ENCODE assay signal across 13 cellular contexts in genomic region chr20:45039470-45039811, GRCh38.
DNase-seq lines count a peak whose midpoint lies in the region; TF ChIP-seq lines count a peak whose summit lies in the region.
"Had no signal": no experiment of that assay in that cellular context is flagged by ENCODE, and none has a peak within 500 bp of the region (broad histone marks: within the 10 kb centered on the region; RNA-seq: fewer than 3 reads in every experiment).

No MANE protein-coding gene starts in this region.

- DNase-seq in activated naive CD4-positive, alpha-beta T cell treated with anti-CD3 and anti-CD28 coated beads for 36 hours, result no peak
- no peak for DNase-seq in activated naive CD4-positive, alpha-beta T cell treated with Interleukin-2 at 50 U/mL for 16 hours
- DNase-seq in SIG-M5 (lab: John Stamatoyannopoulos, UW) (peak; percentile 88), fibroblast of gingiva (ENCODE audit: low read depth) (peak; percentile 40), substantia nigra (lab: John Stamatoyannopoulos, UW) (no peak), hepatocyte (ENCODE audit: low spot score) (no peak), NCI-H1417 (lab: John Stamatoyannopoulos, UW) (no peak), germinal center (ENCODE audit: low spot score) (no peak)
- DNase-seq: ACHN; activated naive CD4-positive, alpha-beta T cell treated with anti-CD3 and anti-CD28 coated beads, Interleukin-2, amount 10 ng/mL, durations not matched to agents 7 days and 5 days; DMS79; PC-3 had no signal

- H3K36me3 ChIP-seq in hepatocyte (replicated peaks; ENCODE audit: insufficient read depth, low read depth), result no peaks in the 10 kb centered on the region
- H3K36me3 ChIP-seq: vagina had no signal

- no peak overlapping the region for H2AFZ ChIP-seq in hepatocyte

- H3K27ac ChIP-seq in substantia nigra (ENCODE audit: low read depth, low read length, poor library complexity, severe bottlenecking) (peak overlapping the region; percentile 33), hepatocyte (no peak overlapping the region)
- H3K27ac ChIP-seq: vagina had no signal

- peaks cover 43% of the 10 kb centered on the region for H3K36me3 Mint-ChIP-seq in activated naive CD4-positive, alpha-beta T cell treated with anti-CD3 and anti-CD28 coated beads for 36 hours (ENCODE audit: low read depth)

- WGBS in hepatocyte (ENCODE audit: low lambda C conversion rate, missing lambda C conversion rate), result 100% methylated on average over 1 of the region's 1 CpG

- no peaks in the 10 kb centered on the region for H3K9me3 ChIP-seq in hepatocyte (ENCODE audit: low read depth)
- H3K9me3 ChIP-seq: vagina had no signal

- no peak for TF ChIP-seq CTCF in hepatocyte (IDR thresholded peaks at IDR 0.05; ENCODE audit: poor library complexity)

- H3K4me2 ChIP-seq in hepatocyte, result no peak overlapping the region

- CTCF ChIA-PET in activated naive CD4-positive, alpha-beta T cell treated with anti-CD3 and anti-CD28 coated beads for 36 hours (lab: Charles Lee), result interaction anchor here (1.4 to 2.2 kb wide), 2 partner anchors 10 to 28 kb away, joined by 6 to 10 read pairs; no protein-coding TSS in a partner anchor

- intact Hi-C loops in activated naive CD4-positive, alpha-beta T cell treated with anti-CD3 and anti-CD28 coated beads for 36 hours (cut with micrococcal nuclease), result no loop called here

- peak overlapping the region; percentile 73 for H3K27ac Mint-ChIP-seq in activated naive CD4-positive, alpha-beta T cell treated with anti-CD3 and anti-CD28 coated beads for 36 hours

- H3K27me3 ChIP-seq in hepatocyte, result no peaks in the 10 kb centered on the region
- H3K27me3 ChIP-seq: vagina had no signal

- H3K4me3 ChIP-seq in hepatocyte, result no peak overlapping the region
- H3K4me3 ChIP-seq: vagina had no signal

- H4K20me1 ChIP-seq in hepatocyte (ENCODE audit: insufficient read depth, poor library complexity, severe bottlenecking), result no peaks in the 10 kb centered on the region

- H3K4me3 Mint-ChIP-seq in activated naive CD4-positive, alpha-beta T cell treated with anti-CD3 and anti-CD28 coated beads for 36 hours, result no peak overlapping the region
- H3K4me3 Mint-ChIP-seq: activated naive CD4-positive, alpha-beta T cell treated with anti-CD3 and anti-CD28 coated beads, Interleukin-2, amount 10 ng/mL, durations not matched to agents 7 days and 5 days had no signal

- H3K27me3 Mint-ChIP-seq in activated naive CD4-positive, alpha-beta T cell treated with anti-CD3 and anti-CD28 coated beads for 36 hours (ENCODE audit: low read depth), result no peaks in the 10 kb centered on the region
- H3K27me3 Mint-ChIP-seq: activated naive CD4-positive, alpha-beta T cell treated with anti-CD3 and anti-CD28 coated beads, Interleukin-2, amount 10 ng/mL, durations not matched to agents 7 days and 5 days had no signal

- H3K4me1 Mint-ChIP-seq in activated naive CD4-positive, alpha-beta T cell treated with anti-CD3 and anti-CD28 coated beads for 36 hours (ENCODE audit: low read depth), result peaks cover 85% of the 10 kb centered on the region

- no peaks in the 10 kb centered on the region for H3K9me2 ChIP-seq in hepatocyte (replicated peaks; ENCODE audit: insufficient read depth)

- no peaks in the 10 kb centered on the region for H3K79me2 ChIP-seq in hepatocyte

- H3K9me3 Mint-ChIP-seq in activated naive CD4-positive, alpha-beta T cell treated with anti-CD3 and anti-CD28 coated beads for 36 hours, result no peaks in the 10 kb centered on the region
- H3K9me3 Mint-ChIP-seq: activated naive CD4-positive, alpha-beta T cell treated with anti-CD3 and anti-CD28 coated beads, Interleukin-2, amount 10 ng/mL, durations not matched to agents 7 days and 5 days had no signal

- peaks cover 7% of the 10 kb centered on the region for H3K4me1 ChIP-seq in hepatocyte (ENCODE audit: insufficient read depth)

Comparison
In these comparisons a context has a peak if more than half of its experiments do, and no peak if none do; other contexts are left out.
1. DNase-seq: peak in SIG-M5 (single experiment) and fibroblast of gingiva (single experiment); none in activated naive CD4-positive, alpha-beta T cell treated with anti-CD3 and anti-CD28 coated beads for 36 hours (single experiment), activated naive CD4-positive, alpha-beta T cell treated with Interleukin-2 at 50 U/mL for 16 hours (single experiment), substantia nigra (0 of 49), hepatocyte (single experiment), NCI-H1417 (0 of 3) and germinal center (single experiment).